In genomic region chr7:110131344-110131743, GRCh38 we compare ENCODE assay signal across 26 cellular contexts.
DNase-seq lines count a peak whose midpoint lies in the region; ATAC-seq, FAIRE-seq and TF ChIP-seq lines count a peak whose summit lies in the region.
"Had no signal": no experiment of that assay in that cellular context is flagged by ENCODE, and none has a peak within 500 bp of the region (broad histone marks: within the 10 kb centered on the region; RNA-seq: fewer than 3 reads in every experiment).

No MANE protein-coding gene starts in this region.

- H3K9me2 ChIP-seq in SK-N-SH = no peaks in the 10 kb centered on the region

- peak overlapping the region in 1 of 2 experiments; percentile 47; a peak in 2 of 4 replicates for H3K27ac ChIP-seq in SK-N-SH (ENCODE audit: low read depth in 2 of 2, low read length in 1 of 2)
- H3K27ac ChIP-seq in A549 = no peak overlapping the region
- H3K27ac ChIP-seq: 22Rv1; BLaER1; BLaER1 treated with 17β-estradiol and CSF1 and Interleukin-3, amounts not matched to agents 10 nM and 100 nM; C4-2B had no signal

- no peak overlapping the region for H3K4me3 ChIP-seq in SK-N-SH (ENCODE audit: low read depth in 2 of 2, low read length in 1 of 2)
- H3K4me3 ChIP-seq in A549 = no peak overlapping the region
- H3K4me3 ChIP-seq: BLaER1; BLaER1 treated with 17β-estradiol and CSF1 and Interleukin-3, amounts not matched to agents 10 nM and 100 nM had no signal

- no peaks in the 10 kb centered on the region for H3F3A ChIP-seq in SK-N-SH (replicated peaks; ENCODE audit: insufficient read depth)

- H3K27me3 ChIP-seq in SK-N-SH (ENCODE audit: insufficient read depth) = no peaks in the 10 kb centered on the region
- H3K27me3 ChIP-seq: BE2C; BLaER1; BLaER1 treated with 17β-estradiol and CSF1 and Interleukin-3, amounts not matched to agents 10 nM and 100 nM had no signal

- H3K79me2 ChIP-seq in SK-N-SH (ENCODE audit: insufficient read depth) = no peaks in the 10 kb centered on the region

- peak; percentile 36 for FAIRE-seq in A549 (lab: Jason Lieb, UNC)
- FAIRE-seq: A204.1, D721Med had no signal

- H2AFZ ChIP-seq in SK-N-SH (ENCODE audit: low read depth) = no peak overlapping the region

- TF ChIP-seq CTCF in SK-N-SH (IDR thresholded peaks at IDR 0.05) (no peak), A549 (IDR thresholded peaks at IDR 0.05) (no peak)

- H3K36me3 ChIP-seq in SK-N-SH (replicated peaks in 1 of 2; ENCODE audit: control insufficient read depth in 1 of 2, insufficient read depth in 2 of 2, low read length in 1 of 2) = no peaks in the 10 kb centered on the region
- H3K36me3 ChIP-seq: BE2C; BLaER1; BLaER1 treated with 17β-estradiol and CSF1 and Interleukin-3, amounts not matched to agents 10 nM and 100 nM had no signal

- no peak overlapping the region for H3K4me2 ChIP-seq in SK-N-SH
- no peak overlapping the region for H3K4me2 ChIP-seq in A549
- H3K4me2 ChIP-seq: BLaER1; BLaER1 treated with 17β-estradiol and CSF1 and Interleukin-3, amounts not matched to agents 10 nM and 100 nM had no signal

- DNase-seq in SK-N-SH (no peak), A549 (ENCODE audit: low read depth in 1 of 2, low spot score in 1 of 2) (no peak)
- DNase-seq: 8988T; AML-193; BE2C; C1 segment of cervical spinal cord; Caco-2; Calu3; CD4-positive, alpha-beta memory T cell; CD4-positive, alpha-beta T cell; CD4-positive, CD25-positive, alpha-beta regulatory T cell; CD8-positive, alpha-beta memory T cell; CD8-positive, alpha-beta T cell; DMS153; DMS79; DMS79 treated with DMSO at 0.1 percent for 48 hours; DND-41; EL had no signal

- H3K9me3 ChIP-seq in SK-N-SH (no peaks in the 10 kb centered on the region), A549 (no peaks in the 10 kb centered on the region)
- H3K9me3 ChIP-seq: BLaER1; BLaER1 treated with 17β-estradiol and CSF1 and Interleukin-3, amounts not matched to agents 10 nM and 100 nM; Caco-2 had no signal

- TF ChIP-seq EP300 in SK-N-SH (IDR thresholded peaks at IDR 0.05; ENCODE audit: borderline replicate concordance in 1 of 2, low read depth in 1 of 2, low read length in 1 of 2) = no peak
- TF ChIP-seq EP300 in A549 (IDR thresholded peaks at IDR 0.05) = no peak

- TF ChIP-seq POLR2A in A549 (IDR thresholded peaks at IDR 0.05; ENCODE audit: low read length) = no peak

- no peak for TF ChIP-seq RAD21 in SK-N-SH (IDR thresholded peaks at IDR 0.05; ENCODE audit: low read length)
- no peak for TF ChIP-seq RAD21 in A549 (conservative IDR thresholded peaks at IDR 0.05 in 1 of 2, IDR thresholded peaks at IDR 0.05 in 1 of 2)

- H4K20me1 ChIP-seq in SK-N-SH (ENCODE audit: insufficient read depth) = no peaks in the 10 kb centered on the region
- H4K20me1 ChIP-seq: BLaER1; BLaER1 treated with 17β-estradiol and CSF1 and Interleukin-3, amounts not matched to agents 10 nM and 100 nM had no signal

- ATAC-seq in SK-N-SH treated with all-trans-retinoic acid at 6 μM for 48 hours (no peak), A549 (no peak), HG03442 (IDR thresholded peaks at IDR 0.05; ENCODE audit: unreplicated experiment) (no peak)
- ATAC-seq: CD8-positive, alpha-beta T cell had no signal

- CTCF ChIA-PET in SK-N-SH (lab: Yijun Ruan, JAX) = interaction anchor here (0.6 to 1.5 kb wide), 6 partner anchors 288 to 437 kb away, joined by 3 to 4 read pairs (median 3); no protein-coding TSS in a partner anchor
- CTCF ChIA-PET in A549 (lab: Yijun Ruan, JAX) = no interaction called here

- H3K4me1 ChIP-seq in SK-N-SH (ENCODE audit: control insufficient read depth in 1 of 2, insufficient read depth in 2 of 2, low read depth in 1 of 2, low read length in 1 of 2) (peaks cover 0 to 5% of the 10 kb centered on the region in 2 experiments; a peak in 1 of 4 replicates), A549 (no peaks in the 10 kb centered on the region)
- H3K4me1 ChIP-seq: BLaER1; BLaER1 treated with 17β-estradiol and CSF1 and Interleukin-3, amounts not matched to agents 10 nM and 100 nM; Caco-2 had no signal

- no peak overlapping the region for H3K9ac ChIP-seq in SK-N-SH
- H3K9ac ChIP-seq: BLaER1; BLaER1 treated with 17β-estradiol and CSF1 and Interleukin-3, amounts not matched to agents 10 nM and 100 nM had no signal

- POLR2A ChIA-PET in SK-N-SH (lab: Yijun Ruan, JAX) = no interaction called here
- POLR2A ChIA-PET in A549 (lab: Yijun Ruan, JAX) = no interaction called here

TF ChIP-seq in SK-N-SH treated with all-trans-retinoic acid at 6 μM for 48 hours, 23 proteins besides CTCF, POLR2A, EP300 and RAD21 (continues in another document):
- TF ChIP-seq POU6F1 (CRISPR knock-in tag; IDR thresholded peaks at IDR 0.05; ENCODE audit: borderline replicate concordance, low read depth) (no peak), RARB (CRISPR knock-in tag; IDR thresholded peaks at IDR 0.05) (no peak)

TF ChIP-seq in SK-N-SH, 30 proteins besides CTCF, POLR2A, EP300 and RAD21 (continues in another document):
- TF ChIP-seq RFX5 (IDR thresholded peaks at IDR 0.05; ENCODE audit: low read length) = no peak
- no peak for TF ChIP-seq YY1 (IDR thresholded peaks at IDR 0.05; ENCODE audit: low read depth)
- TF ChIP-seq USF1 (IDR thresholded peaks at IDR 0.05; ENCODE audit: borderline replicate concordance, low read depth) = no peak
- no peak for TF ChIP-seq ELF1 (IDR thresholded peaks at IDR 0.05)
- TF ChIP-seq REST (IDR thresholded peaks at IDR 0.05; ENCODE audit: low read depth, low read length) = no peak

TF ChIP-seq in A549, 52 proteins besides CTCF, POLR2A, EP300 and RAD21:
- no peak for TF ChIP-seq RARB (CRISPR knock-in tag; IDR thresholded peaks at IDR 0.05)
- TF ChIP-seq REST (IDR thresholded peaks at IDR 0.05) = no peak
- TF ChIP-seq SMC3 (IDR thresholded peaks at IDR 0.05) = no peak
- no peak for TF ChIP-seq GATA3 (IDR thresholded peaks at IDR 0.05; ENCODE audit: borderline replicate concordance)
- no peak for TF ChIP-seq BCL3 (IDR thresholded peaks at IDR 0.05)
- no peak for TF ChIP-seq E2F6 (IDR thresholded peaks at IDR 0.05; ENCODE audit: borderline replicate concordance, low read depth)
- no peak for TF ChIP-seq NPAS2 (CRISPR knock-in tag; IDR thresholded peaks at IDR 0.05; ENCODE audit: borderline replicate concordance)
- no peak for TF ChIP-seq KDM5A (IDR thresholded peaks at IDR 0.05)
- no peak for TF ChIP-seq CEBPB (IDR thresholded peaks at IDR 0.05)
- TF ChIP-seq HDAC2 (IDR thresholded peaks at IDR 0.05) = no peak
- TF ChIP-seq CHD2 (IDR thresholded peaks at IDR 0.05; ENCODE audit: low read length, partially characterized antibody) = no peak
- no peak for TF ChIP-seq SREBF2 (IDR thresholded peaks at IDR 0.05)
